1 cellular context compared by ENCODE assay signal in genomic region chr5:173913686-173914321, GRCh38.
TF ChIP-seq lines count a peak whose summit lies in the region.

No MANE protein-coding gene starts in this region.

TF ChIP-seq in K562, 482 proteins besides CTCF, POLR2A, EP300 and RAD21 (continued from another document):
- TF ChIP-seq, protein P1, sequence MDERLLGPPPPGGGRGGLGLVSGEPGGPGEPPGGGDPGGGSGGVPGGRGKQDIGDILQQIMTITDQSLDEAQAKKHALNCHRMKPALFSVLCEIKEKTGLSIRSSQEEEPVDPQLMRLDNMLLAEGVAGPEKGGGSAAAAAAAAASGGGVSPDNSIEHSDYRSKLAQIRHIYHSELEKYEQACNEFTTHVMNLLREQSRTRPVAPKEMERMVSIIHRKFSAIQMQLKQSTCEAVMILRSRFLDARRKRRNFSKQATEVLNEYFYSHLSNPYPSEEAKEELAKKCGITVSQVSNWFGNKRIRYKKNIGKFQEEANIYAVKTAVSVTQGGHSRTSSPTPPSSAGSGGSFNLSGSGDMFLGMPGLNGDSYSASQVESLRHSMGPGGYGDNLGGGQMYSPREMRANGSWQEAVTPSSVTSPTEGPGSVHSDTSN (CRISPR knock-in tag; IDR thresholded peaks at IDR 0.05; ENCODE audit: low read depth): no peak
- TF ChIP-seq, protein P1 (tag; conservative IDR thresholded peaks at IDR 0.05; ENCODE audit: low read depth): peak; percentile 36; the same call in 1 of the 2 replicates
- no peak for TF ChIP-seq ZNF174 (CRISPR knock-in tag; IDR thresholded peaks at IDR 0.05)
- peak; percentile 82 for TF ChIP-seq ATF3 (IDR thresholded peaks at IDR 0.05)
- no peak for TF ChIP-seq ATF3 (CRISPR knock-in tag; conservative IDR thresholded peaks at IDR 0.05)
- no peak for TF ChIP-seq CHCHD3 (CRISPR knock-in tag; IDR thresholded peaks at IDR 0.05)
- peak; percentile 52; the same call in 1 of the 2 replicates for TF ChIP-seq SMARCA4 (IDR thresholded peaks at IDR 0.05)
- no peak for TF ChIP-seq MBD2 (IDR thresholded peaks at IDR 0.05; ENCODE audit: borderline replicate concordance, low read depth)
- peak; percentile 56; the same call in 1 of the 2 replicates for TF ChIP-seq JUN (IDR thresholded peaks at IDR 0.05; ENCODE audit: borderline replicate concordance, low read depth, low read length)
- no peak for TF ChIP-seq JUN (CRISPR knock-in tag; IDR thresholded peaks at IDR 0.05; ENCODE audit: borderline replicate concordance)
- TF ChIP-seq CEBPG (CRISPR knock-in tag; IDR thresholded peaks at IDR 0.05): peak; percentile 92
- peak; percentile 90 to 94 for TF ChIP-seq CEBPG (tag; conservative IDR thresholded peaks at IDR 0.05 in 1 of 2, IDR thresholded peaks at IDR 0.05 in 1 of 2)
- TF ChIP-seq MGA (IDR thresholded peaks at IDR 0.05): no peak
- TF ChIP-seq JUND (IDR thresholded peaks at IDR 0.05; ENCODE audit: borderline replicate concordance, low read depth, low read length): peak; percentile 69; the same call in 1 of the 2 replicates
- TF ChIP-seq JUND (tag; IDR thresholded peaks at IDR 0.05; ENCODE audit: borderline replicate concordance, low read depth, low read length): peak; percentile 77
- TF ChIP-seq ARID1B (IDR thresholded peaks at IDR 0.05): peak; percentile 24; the same call in 1 of the 2 replicates
- no peak for TF ChIP-seq ZNF384 (IDR thresholded peaks at IDR 0.05; ENCODE audit: low read depth, low read length)
- TF ChIP-seq ETV5 (CRISPR knock-in tag; IDR thresholded peaks at IDR 0.05; ENCODE audit: low read depth): no peak
- no peak for TF ChIP-seq ZFP30 (CRISPR knock-in tag; IDR thresholded peaks at IDR 0.05; ENCODE audit: borderline replicate concordance)
- TF ChIP-seq ATF7 (IDR thresholded peaks at IDR 0.05): peak; percentile 92
- TF ChIP-seq, protein P2, sequence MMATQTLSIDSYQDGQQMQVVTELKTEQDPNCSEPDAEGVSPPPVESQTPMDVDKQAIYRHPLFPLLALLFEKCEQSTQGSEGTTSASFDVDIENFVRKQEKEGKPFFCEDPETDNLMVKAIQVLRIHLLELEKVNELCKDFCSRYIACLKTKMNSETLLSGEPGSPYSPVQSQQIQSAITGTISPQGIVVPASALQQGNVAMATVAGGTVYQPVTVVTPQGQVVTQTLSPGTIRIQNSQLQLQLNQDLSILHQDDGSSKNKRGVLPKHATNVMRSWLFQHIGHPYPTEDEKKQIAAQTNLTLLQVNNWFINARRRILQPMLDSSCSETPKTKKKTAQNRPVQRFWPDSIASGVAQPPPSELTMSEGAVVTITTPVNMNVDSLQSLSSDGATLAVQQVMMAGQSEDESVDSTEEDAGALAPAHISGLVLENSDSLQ (IDR thresholded peaks at IDR 0.05): peak; percentile 65
- no peak for TF ChIP-seq CBX2 (IDR thresholded peaks at IDR 0.05; ENCODE audit: insufficient read depth, low read length, poor library complexity, severe bottlenecking)
- TF ChIP-seq ZNF282 (CRISPR knock-in tag; IDR thresholded peaks at IDR 0.05): no peak
- 0 out of 2 replicates have a peak, but pooled peaks have one; percentile 15 for TF ChIP-seq FOSL1 (tag; conservative IDR thresholded peaks at IDR 0.05)
- TF ChIP-seq CREB5 (CRISPR knock-in tag; IDR thresholded peaks at IDR 0.05): no peak
- no peak for TF ChIP-seq ZNF445 (CRISPR knock-in tag; IDR thresholded peaks at IDR 0.05; ENCODE audit: low read depth)
- TF ChIP-seq MEIS2 (IDR thresholded peaks at IDR 0.05; ENCODE audit: partially characterized antibody): peak; percentile 77
- peak; percentile 91 for TF ChIP-seq CEBPB (tag; IDR thresholded peaks at IDR 0.05)
- peak; percentile 22 for TF ChIP-seq CCNT2 (IDR thresholded peaks at IDR 0.05; ENCODE audit: borderline replicate concordance, extremely low read depth, insufficient read length, low read depth, low read length)
